8 cellular contexts compared by ENCODE assay signal in the genomic region with DNA sequence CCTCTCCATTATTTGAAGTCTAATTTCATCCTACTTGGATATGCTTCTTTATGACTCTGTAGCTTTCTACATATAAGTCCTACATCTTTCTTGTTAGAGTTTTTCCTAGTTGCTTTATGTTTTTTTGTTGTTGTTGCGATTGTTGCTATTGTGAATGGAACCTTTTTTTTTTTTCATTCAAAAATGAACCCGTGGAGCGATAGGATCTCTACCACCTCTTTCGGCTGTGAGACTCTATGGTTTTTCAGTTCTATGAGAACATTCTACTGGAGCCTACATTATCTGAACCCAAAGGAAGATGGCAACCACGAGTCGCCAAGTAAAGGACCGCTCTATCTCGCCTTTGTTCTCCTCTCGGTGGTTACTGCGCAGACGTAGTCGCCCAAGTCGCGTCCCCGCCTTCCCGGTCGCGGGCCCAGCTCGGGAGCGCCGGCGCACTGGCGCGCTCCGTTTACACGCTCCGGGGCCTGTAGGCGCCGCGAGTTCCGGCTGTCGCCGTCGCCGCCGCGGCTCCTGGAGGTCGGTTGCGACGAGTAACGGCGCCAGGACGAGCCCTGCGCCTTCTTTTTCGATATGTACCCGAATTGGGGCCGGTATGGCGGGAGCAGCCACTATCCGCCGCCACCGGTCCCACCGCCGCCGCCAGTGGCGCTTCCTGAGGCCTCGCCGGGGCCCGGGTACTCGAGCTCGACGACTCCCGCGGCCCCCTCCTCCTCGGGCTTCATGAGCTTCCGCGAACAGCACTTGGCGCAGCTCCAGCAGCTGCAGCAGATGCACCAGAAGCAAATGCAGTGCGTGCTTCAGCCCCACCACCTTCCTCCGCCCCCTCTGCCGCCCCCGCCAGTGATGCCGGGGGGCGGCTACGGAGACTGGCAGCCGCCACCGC. TPM values are rescaled to one million over a fixed set of nuclear protein-coding genes. Genes with fewer than 3 reads are reported as not detected.
DNase-seq lines count a peak whose midpoint lies in the region; ATAC-seq and TF ChIP-seq lines count a peak whose summit lies in the region.

A gene with protein sequence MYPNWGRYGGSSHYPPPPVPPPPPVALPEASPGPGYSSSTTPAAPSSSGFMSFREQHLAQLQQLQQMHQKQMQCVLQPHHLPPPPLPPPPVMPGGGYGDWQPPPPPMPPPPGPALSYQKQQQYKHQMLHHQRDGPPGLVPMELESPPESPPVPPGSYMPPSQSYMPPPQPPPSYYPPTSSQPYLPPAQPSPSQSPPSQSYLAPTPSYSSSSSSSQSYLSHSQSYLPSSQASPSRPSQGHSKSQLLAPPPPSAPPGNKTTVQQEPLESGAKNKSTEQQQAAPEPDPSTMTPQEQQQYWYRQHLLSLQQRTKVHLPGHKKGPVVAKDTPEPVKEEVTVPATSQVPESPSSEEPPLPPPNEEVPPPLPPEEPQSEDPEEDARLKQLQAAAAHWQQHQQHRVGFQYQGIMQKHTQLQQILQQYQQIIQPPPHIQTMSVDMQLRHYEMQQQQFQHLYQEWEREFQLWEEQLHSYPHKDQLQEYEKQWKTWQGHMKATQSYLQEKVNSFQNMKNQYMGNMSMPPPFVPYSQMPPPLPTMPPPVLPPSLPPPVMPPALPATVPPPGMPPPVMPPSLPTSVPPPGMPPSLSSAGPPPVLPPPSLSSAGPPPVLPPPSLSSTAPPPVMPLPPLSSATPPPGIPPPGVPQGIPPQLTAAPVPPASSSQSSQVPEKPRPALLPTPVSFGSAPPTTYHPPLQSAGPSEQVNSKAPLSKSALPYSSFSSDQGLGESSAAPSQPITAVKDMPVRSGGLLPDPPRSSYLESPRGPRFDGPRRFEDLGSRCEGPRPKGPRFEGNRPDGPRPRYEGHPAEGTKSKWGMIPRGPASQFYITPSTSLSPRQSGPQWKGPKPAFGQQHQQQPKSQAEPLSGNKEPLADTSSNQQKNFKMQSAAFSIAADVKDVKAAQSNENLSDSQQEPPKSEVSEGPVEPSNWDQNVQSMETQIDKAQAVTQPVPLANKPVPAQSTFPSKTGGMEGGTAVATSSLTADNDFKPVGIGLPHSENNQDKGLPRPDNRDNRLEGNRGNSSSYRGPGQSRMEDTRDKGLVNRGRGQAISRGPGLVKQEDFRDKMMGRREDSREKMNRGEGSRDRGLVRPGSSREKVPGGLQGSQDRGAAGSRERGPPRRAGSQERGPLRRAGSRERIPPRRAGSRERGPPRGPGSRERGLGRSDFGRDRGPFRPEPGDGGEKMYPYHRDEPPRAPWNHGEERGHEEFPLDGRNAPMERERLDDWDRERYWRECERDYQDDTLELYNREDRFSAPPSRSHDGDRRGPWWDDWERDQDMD (N-terminal part only) (plus strand): TSS at position 400 of the 886 bp plus-strand sequence. CDS start 174 bp downstream, at position 574.

- peaks cover 0 to 31% (median 26%) of the 10 kb centered on the region in 4 donors for H3K4me1 ChIP-seq in liver (ENCODE audit: control insufficient read depth in 4 of 4, insufficient read depth in 4 of 4, low read length in 3 of 4)

- peaks cover 0 to 2% (median 0%) of the 10 kb centered on the region in 4 donors for H3K36me3 ChIP-seq in liver (ENCODE audit: control insufficient read depth in 4 of 4, insufficient read depth in 3 of 4, low read depth in 1 of 4, low read length in 3 of 4)

- no peaks in the 10 kb centered on the region for H3K9me3 Mint-ChIP-seq in CD14-positive monocyte

- H3K9ac ChIP-seq in liver (ENCODE audit: low read depth in 1 of 2, low read length in 2 of 2) = peak within 1 kb of the TSS; percentile 43 to 93

- H3K27me3 Mint-ChIP-seq in CD14-positive monocyte (ENCODE audit: low read depth in 3 of 3) = peaks cover 0 to 3% (median 0%) of the 10 kb centered on the region in 3 donors

- H3K4me1 Mint-ChIP-seq in CD14-positive monocyte = peaks cover 46% of the 10 kb centered on the region

- peak; percentile 53 to 62 for TF ChIP-seq RAD21 in liver (IDR thresholded peaks at IDR 0.05)

- H3K9me3 ChIP-seq in liver (ENCODE audit: control insufficient read depth in 4 of 4, low read length in 3 of 4) = no peaks in the 10 kb centered on the region

- intact Hi-C loops in CD14-positive monocyte (cut with micrococcal nuclease) = loop anchor here in 1 of 2 donors (10.0 kb wide), 1 partner anchor 48 kb away; a partner anchor contains a TSS

- H3K4me3 ChIP-seq in liver (ENCODE audit: low read depth in 1 of 3, low read length in 3 of 3) = peak within 1 kb of the TSS; percentile 62 to 100 (median 76)

- TF ChIP-seq CTCF in CD14-positive monocyte (IDR thresholded peaks at IDR 0.05) (peak; percentile 63), liver (IDR thresholded peaks at IDR 0.05; ENCODE audit: low read depth, low read length, missing input control) (peak; percentile 36)

- H3K36me3 Mint-ChIP-seq in CD14-positive monocyte = peaks cover 0 to 14% of the 10 kb centered on the region in 2 donors

- H3K27me3 ChIP-seq in liver (ENCODE audit: control insufficient read depth in 4 of 4, insufficient read depth in 4 of 4, low read length in 3 of 4) = no peaks in the 10 kb centered on the region

- peak within 1 kb of the TSS; percentile 91 to 98 for H3K4me3 Mint-ChIP-seq in CD14-positive monocyte

- H3K27ac Mint-ChIP-seq in CD14-positive monocyte = peak within 1 kb of the TSS; percentile 35 to 96 (median 89)

- WGBS in liver = under 1% methylated on average over 76 of the region's 76 CpGs

- ATAC-seq in GM19372 (IDR thresholded peaks at IDR 0.05; ENCODE audit: low read depth, unreplicated experiment) (peak; percentile 91), HG03565 (IDR thresholded peaks at IDR 0.05; ENCODE audit: unreplicated experiment) (peak; percentile 88)

- peak within 1 kb of the TSS; percentile 68 to 80 for H3K27ac ChIP-seq in liver (ENCODE audit: low read depth in 1 of 2, low read length in 2 of 2)

- DNase-seq in CD14-positive monocyte (ENCODE audit: low spot score) (peak; percentile 91), NCI-H774 (lab: John Stamatoyannopoulos, UW) (peak; percentile 88), dermis microvascular lymphatic vessel endothelial cell (ENCODE audit: low read depth in 2 of 2) (peak; percentile 98)
- DNase-seq in activated CD4-positive, alpha-beta T cell treated with anti-CD3 and anti-CD28 coated beads, Interleukin-2, amount 50 U/mL, for 48 hours = peak; percentile 87 to 91
- peak; percentile 84 to 92 for DNase-seq in stimulated activated CD4-positive, alpha-beta T cell treated with anti-CD3 and anti-CD28 coated beads, Interleukin-4, amount 100 ng/mL, for 4 hours

TF ChIP-seq in liver, 16 proteins besides CTCF, POLR2A, EP300 and RAD21 (continues in another document):
- TF ChIP-seq, protein P1, sequence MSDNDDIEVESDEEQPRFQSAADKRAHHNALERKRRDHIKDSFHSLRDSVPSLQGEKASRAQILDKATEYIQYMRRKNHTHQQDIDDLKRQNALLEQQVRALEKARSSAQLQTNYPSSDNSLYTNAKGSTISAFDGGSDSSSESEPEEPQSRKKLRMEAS (IDR thresholded peaks at IDR 0.05) = peak; percentile 27
- TF ChIP-seq, protein P2, sequence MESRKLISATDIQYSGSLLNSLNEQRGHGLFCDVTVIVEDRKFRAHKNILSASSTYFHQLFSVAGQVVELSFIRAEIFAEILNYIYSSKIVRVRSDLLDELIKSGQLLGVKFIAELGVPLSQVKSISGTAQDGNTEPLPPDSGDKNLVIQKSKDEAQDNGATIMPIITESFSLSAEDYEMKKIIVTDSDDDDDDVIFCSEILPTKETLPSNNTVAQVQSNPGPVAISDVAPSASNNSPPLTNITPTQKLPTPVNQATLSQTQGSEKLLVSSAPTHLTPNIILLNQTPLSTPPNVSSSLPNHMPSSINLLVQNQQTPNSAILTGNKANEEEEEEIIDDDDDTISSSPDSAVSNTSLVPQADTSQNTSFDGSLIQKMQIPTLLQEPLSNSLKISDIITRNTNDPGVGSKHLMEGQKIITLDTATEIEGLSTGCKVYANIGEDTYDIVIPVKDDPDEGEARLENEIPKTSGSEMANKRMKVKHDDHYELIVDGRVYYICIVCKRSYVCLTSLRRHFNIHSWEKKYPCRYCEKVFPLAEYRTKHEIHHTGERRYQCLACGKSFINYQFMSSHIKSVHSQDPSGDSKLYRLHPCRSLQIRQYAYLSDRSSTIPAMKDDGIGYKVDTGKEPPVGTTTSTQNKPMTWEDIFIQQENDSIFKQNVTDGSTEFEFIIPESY (IDR thresholded peaks at IDR 0.05) = peak; percentile 35
- TF ChIP-seq, protein P3, sequence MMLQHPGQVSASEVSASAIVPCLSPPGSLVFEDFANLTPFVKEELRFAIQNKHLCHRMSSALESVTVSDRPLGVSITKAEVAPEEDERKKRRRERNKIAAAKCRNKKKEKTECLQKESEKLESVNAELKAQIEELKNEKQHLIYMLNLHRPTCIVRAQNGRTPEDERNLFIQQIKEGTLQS (IDR thresholded peaks at IDR 0.05) = peak; percentile 28
- peak; percentile 93 for TF ChIP-seq YY1 (IDR thresholded peaks at IDR 0.05)
- TF ChIP-seq RXRA (IDR thresholded peaks at IDR 0.05) = peak; percentile 43 to 66
- TF ChIP-seq, protein P4, sequence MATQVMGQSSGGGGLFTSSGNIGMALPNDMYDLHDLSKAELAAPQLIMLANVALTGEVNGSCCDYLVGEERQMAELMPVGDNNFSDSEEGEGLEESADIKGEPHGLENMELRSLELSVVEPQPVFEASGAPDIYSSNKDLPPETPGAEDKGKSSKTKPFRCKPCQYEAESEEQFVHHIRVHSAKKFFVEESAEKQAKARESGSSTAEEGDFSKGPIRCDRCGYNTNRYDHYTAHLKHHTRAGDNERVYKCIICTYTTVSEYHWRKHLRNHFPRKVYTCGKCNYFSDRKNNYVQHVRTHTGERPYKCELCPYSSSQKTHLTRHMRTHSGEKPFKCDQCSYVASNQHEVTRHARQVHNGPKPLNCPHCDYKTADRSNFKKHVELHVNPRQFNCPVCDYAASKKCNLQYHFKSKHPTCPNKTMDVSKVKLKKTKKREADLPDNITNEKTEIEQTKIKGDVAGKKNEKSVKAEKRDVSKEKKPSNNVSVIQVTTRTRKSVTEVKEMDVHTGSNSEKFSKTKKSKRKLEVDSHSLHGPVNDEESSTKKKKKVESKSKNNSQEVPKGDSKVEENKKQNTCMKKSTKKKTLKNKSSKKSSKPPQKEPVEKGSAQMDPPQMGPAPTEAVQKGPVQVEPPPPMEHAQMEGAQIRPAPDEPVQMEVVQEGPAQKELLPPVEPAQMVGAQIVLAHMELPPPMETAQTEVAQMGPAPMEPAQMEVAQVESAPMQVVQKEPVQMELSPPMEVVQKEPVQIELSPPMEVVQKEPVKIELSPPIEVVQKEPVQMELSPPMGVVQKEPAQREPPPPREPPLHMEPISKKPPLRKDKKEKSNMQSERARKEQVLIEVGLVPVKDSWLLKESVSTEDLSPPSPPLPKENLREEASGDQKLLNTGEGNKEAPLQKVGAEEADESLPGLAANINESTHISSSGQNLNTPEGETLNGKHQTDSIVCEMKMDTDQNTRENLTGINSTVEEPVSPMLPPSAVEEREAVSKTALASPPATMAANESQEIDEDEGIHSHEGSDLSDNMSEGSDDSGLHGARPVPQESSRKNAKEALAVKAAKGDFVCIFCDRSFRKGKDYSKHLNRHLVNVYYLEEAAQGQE (IDR thresholded peaks at IDR 0.05) = no peak
- peak; percentile 11 to 62 for TF ChIP-seq HNF4A (conservative IDR thresholded peaks at IDR 0.05)
- TF ChIP-seq EGR1 (IDR thresholded peaks at IDR 0.05; ENCODE audit: low read depth in 2 of 2) = no peak
- TF ChIP-seq HNF4G (IDR thresholded peaks at IDR 0.05) = no peak

RNA-seq across cellular contexts. Expression of the gene that starts here (rescaled TPM):
- polyA plus RNA-seq in CD14-positive monocyte = 1 to 10 TPM; 2.9 to 6.2 TPM
- total RNA-seq in dermis microvascular lymphatic vessel endothelial cell = 14.5 and 21.0 TPM in 2 replicates
- 10 to 100 TPM; 18.5 to 27.3 TPM for total RNA-seq in liver
- polyA plus RNA-seq in liver = 1 to 10 TPM; 5.9 to 7.9 TPM

Comparison
In these comparisons a context has a peak if more than half of its experiments do, and no peak if none do; other contexts are left out.
1. Peak in every context shown above with its lines: DNase-seq, ATAC-seq, H3K4me3 ChIP-seq and H3K27ac ChIP-seq.